In genomic region chr4:7516116-7516772, GRCh38 we compare ENCODE assay signal across 18 cellular contexts.
"Had no signal": no experiment of that assay in that cellular context is flagged by ENCODE, and none has a peak within 500 bp of the region (broad histone marks: within the 10 kb centered on the region; RNA-seq: fewer than 3 reads in every experiment).

No MANE protein-coding gene starts in this region.

- H3K27me3 ChIP-seq: testis had no signal

- H3K9me3 ChIP-seq: heart left ventricle, stomach, testis, upper lobe of right lung had no signal

- DNase-seq: activated CD4-positive, alpha-beta T cell treated with anti-CD3 and anti-CD28 coated beads, Interleukin-2, amount 10 ng/mL, durations not matched to agents 24 days and 14 days; activated CD4-positive, CD25-positive, alpha-beta regulatory T cell; activated CD8-positive, alpha-beta memory T cell treated with anti-CD3 and anti-CD28 coated beads, Interleukin-2, amount 50 U/mL, for 4 hours; activated CD8-positive, alpha-beta T cell treated with anti-CD3 and anti-CD28 coated beads, Interleukin-2, amount 10 ng/mL, durations not matched to agents 7 days and 5 days; activated effector memory CD4-positive, alpha-beta T cell treated with anti-CD3 and anti-CD28 coated beads, Interleukin-2, amount 50 U/mL, for 16 hours; activated T-cell treated with anti-CD3 and anti-CD28 coated beads, Interleukin-2, amount 50 U/mL, for 48 hours; brain microvascular endothelial cell; cerebellar nuclear complex; effector CD8-positive, alpha-beta T cell; foreskin keratinocyte; mammary epithelial cell; naive thymus-derived CD8-positive, alpha-beta T cell; stimulated activated CD4-positive, alpha-beta T cell treated with anti-CD3 and anti-CD28 coated beads, Interleukin-12 subunit alpha, Interleukin-12 subunit beta, amount 100 ng/mL, for 4 hours; stimulated activated CD4-positive, alpha-beta T cell treated with anti-CD3 and anti-CD28 coated beads, Interleukin-2, amount 100 ng/mL, for 24 hours; stomach; testis; upper lobe of right lung had no signal

- H3K36me3 ChIP-seq: brain microvascular endothelial cell, heart left ventricle, stomach, upper lobe of right lung had no signal

- H3K4me1 ChIP-seq: upper lobe of right lung had no signal

- H3K4me3 ChIP-seq: heart left ventricle, stomach, testis, upper lobe of right lung had no signal

- H3K27ac ChIP-seq: brain microvascular endothelial cell, foreskin keratinocyte, heart left ventricle, stomach, testis, upper lobe of right lung had no signal
